Comparison of ENCODE assay signal across 8 cellular contexts in the genomic region with DNA sequence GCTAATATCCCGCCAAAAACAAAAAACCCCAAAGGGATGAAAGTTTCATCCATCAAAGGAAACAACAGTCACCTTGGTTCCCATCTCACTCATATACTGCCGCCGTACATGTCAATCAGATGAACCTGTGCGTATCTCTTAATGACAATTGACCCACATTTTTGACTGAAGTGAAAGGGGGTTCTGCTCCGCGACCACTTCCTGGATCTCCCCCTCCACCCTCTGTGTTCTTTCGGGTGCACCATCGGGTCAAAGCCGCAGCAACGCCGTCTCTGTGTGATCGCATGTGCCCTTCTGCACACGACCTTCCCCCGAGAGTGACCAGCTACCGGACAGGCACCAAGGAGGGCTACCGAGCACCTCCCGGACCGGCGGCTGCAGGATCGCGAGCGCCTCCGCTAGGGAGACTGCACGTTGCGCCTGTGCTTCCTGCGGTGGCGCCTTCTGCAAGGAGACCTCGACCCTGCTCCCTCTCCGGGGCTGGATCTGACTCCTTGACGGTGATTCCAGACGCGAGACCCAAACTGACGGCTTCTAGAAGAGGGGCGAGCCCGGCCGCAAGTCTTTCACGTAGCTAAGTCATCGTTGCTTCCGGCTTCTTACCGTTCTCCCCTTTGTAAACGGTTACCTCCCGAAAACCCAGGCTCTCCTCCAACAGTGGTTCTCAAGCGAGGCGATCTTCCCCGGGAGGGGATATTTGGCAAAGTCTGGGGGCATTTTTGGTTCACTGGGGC. TPM values are rescaled to one million over a fixed set of nuclear protein-coding genes. Genes with fewer than 3 reads are reported as not detected.
DNase-seq lines count a peak whose midpoint lies in the region; ATAC-seq and TF ChIP-seq lines count a peak whose summit lies in the region.
"Not testable (repeated sequence)": the region's sequence is repeated elsewhere in the genome, so short reads cannot be mapped to it uniquely, and the experiment has no call there.

No MANE protein-coding gene starts in this region.

- H3K27me3 Mint-ChIP-seq in activated T-helper 17 cell treated with anti-CD3 and anti-CD28 coated beads, Interleukin-2, amount 50 U/mL, for 72 hours: not testable (repeated sequence)

- not testable (repeated sequence) for TF ChIP-seq CTCF in epithelial cell of esophagus (IDR thresholded peaks at IDR 0.05; ENCODE audit: insufficient read depth, low read depth, low read length, missing control alignments); lower lobe of right lung (IDR thresholded peaks at IDR 0.05)
- peak in 1 of 5 experiments; percentile 35 for TF ChIP-seq CTCF in gastrocnemius medialis (IDR thresholded peaks at IDR 0.05 in 4 of 5, conservative IDR thresholded peaks at IDR 0.05 in 1 of 5)

- not testable (repeated sequence) for H2AFZ ChIP-seq in ACC112 (ENCODE audit: low read length, unreplicated experiment)

- in situ Hi-C loops in gastrocnemius medialis (cut with MboI; ENCODE audit: low sequenced_read_pairs in 4 of 4): not testable (repeated sequence)

- H3K36me3 Mint-ChIP-seq in activated T-helper 17 cell treated with anti-CD3 and anti-CD28 coated beads, Interleukin-2, amount 50 U/mL, for 72 hours (ENCODE audit: low read depth): peaks cover 16% of the 10 kb centered on the region

- peak overlapping the region; percentile 84 for H3K9ac ChIP-seq in NT2/D1 (ENCODE audit: insufficient read length, low read depth)

- H3K79me2 ChIP-seq in ACC112 (ENCODE audit: control insufficient read depth, insufficient read depth, low read length, unreplicated experiment): not testable (repeated sequence)

- ATAC-seq in GM19328 (IDR thresholded peaks at IDR 0.05; ENCODE audit: unreplicated experiment) (peak; percentile 26), HG03060 (IDR thresholded peaks at IDR 0.05; ENCODE audit: low read depth, unreplicated experiment) (peak; percentile 3), lower lobe of right lung (peak; percentile 67 to 75), gastrocnemius medialis (peak; percentile 62 to 77)
- ATAC-seq in activated T-helper 17 cell treated with anti-CD3 and anti-CD28 coated beads, Interleukin-2, amount 50 U/mL, for 72 hours (replicated peaks): peak; percentile 41

- not testable (repeated sequence) for DNase-seq in NT2/D1 (ENCODE audit: low read depth, low spot score); epithelial cell of esophagus (ENCODE audit: low read depth); lower lobe of right lung
- peak in 1 of 2 donors; percentile 41 for DNase-seq in gastrocnemius medialis

- H3K36me3 ChIP-seq in ACC112 (ENCODE audit: insufficient read depth, low read length); lower lobe of right lung; gastrocnemius medialis: not testable (repeated sequence)
- H3K36me3 ChIP-seq in NT2/D1 (ENCODE audit: insufficient read depth, insufficient read length, low read length): peaks cover 11% of the 10 kb centered on the region

- not testable (repeated sequence) for H3K9me3 Mint-ChIP-seq in activated T-helper 17 cell treated with anti-CD3 and anti-CD28 coated beads, Interleukin-2, amount 50 U/mL, for 72 hours

- H3K27ac Mint-ChIP-seq in activated T-helper 17 cell treated with anti-CD3 and anti-CD28 coated beads, Interleukin-2, amount 50 U/mL, for 72 hours: not testable (repeated sequence)

- not testable (repeated sequence) for H3K4me1 ChIP-seq in ACC112 (ENCODE audit: control insufficient read depth, insufficient read depth, low read length, unreplicated experiment); NT2/D1 (ENCODE audit: insufficient read depth, insufficient read length); lower lobe of right lung; gastrocnemius medialis

- TF ChIP-seq POLR2A in gastrocnemius medialis (IDR thresholded peaks at IDR 0.05): not testable (repeated sequence)

- intact Hi-C loops in lower lobe of right lung (cut with DNase I); gastrocnemius medialis (cut with DNase I; ENCODE audit: low total_unique reads): not testable (repeated sequence)

- peak overlapping the region; percentile 79 for H3K4me3 Mint-ChIP-seq in activated T-helper 17 cell treated with anti-CD3 and anti-CD28 coated beads, Interleukin-2, amount 50 U/mL, for 72 hours

- H3K4me3 ChIP-seq in ACC112 (ENCODE audit: low read depth, low read length): peak overlapping the region; percentile 75
- peak overlapping the region; percentile 72 for H3K4me3 ChIP-seq in NT2/D1 (ENCODE audit: insufficient read length, low read depth)
- peak overlapping the region; percentile 52 for H3K4me3 ChIP-seq in epithelial cell of esophagus (ENCODE audit: low read length)
- peak overlapping the region; percentile 53 for H3K4me3 ChIP-seq in lower lobe of right lung
- peak overlapping the region; percentile 61 to 72 (median 68) for H3K4me3 ChIP-seq in gastrocnemius medialis

- not testable (repeated sequence) for H3K9me3 ChIP-seq in NT2/D1 (ENCODE audit: insufficient read depth, low read length); lower lobe of right lung; gastrocnemius medialis

- H3K4me1 Mint-ChIP-seq in activated T-helper 17 cell treated with anti-CD3 and anti-CD28 coated beads, Interleukin-2, amount 50 U/mL, for 72 hours: not testable (repeated sequence)

- H3K27ac ChIP-seq in ACC112 (ENCODE audit: low read depth, low read length); lower lobe of right lung: not testable (repeated sequence)
- H3K27ac ChIP-seq in gastrocnemius medialis: peak overlapping the region in 3 of 4 donors; percentile 89 to 94 (median 93)

- not testable (repeated sequence) for H3K27me3 ChIP-seq in ACC112 (ENCODE audit: insufficient read depth, low read length); NT2/D1 (ENCODE audit: insufficient read depth, insufficient read length); lower lobe of right lung (ENCODE audit: low read depth); gastrocnemius medialis

RNA-seq across cellular contexts. Expression of a gene that starts 5.6 kb away (rescaled TPM):
- total RNA-seq in activated T-helper 17 cell treated with anti-CD3 and anti-CD28 coated beads, Interleukin-2, amount 50 U/mL, for 72 hours: under 1 TPM in 1 of 2 donors, not detected in 1; 0.11 TPM
- total RNA-seq in lower lobe of right lung: not detected
- total RNA-seq in gastrocnemius medialis: under 1 TPM in 1 of 4 donors, not detected in 3; 0.40 TPM

RNA-seq across cellular contexts. Expression of a gene that starts 19.5 kb away (rescaled TPM):
- total RNA-seq in activated T-helper 17 cell treated with anti-CD3 and anti-CD28 coated beads, Interleukin-2, amount 50 U/mL, for 72 hours: 100 to 1,000 TPM; 120 to 228 TPM
- total RNA-seq in lower lobe of right lung: 145 TPM
- total RNA-seq in gastrocnemius medialis: 10 to 100 TPM; 10.3 to 43.0 (median 20.9) TPM

RNA-seq across cellular contexts. Expression of a gene that starts 34.4 kb away (rescaled TPM):
- 10 to 100 TPM; 39.1 to 46.1 TPM for total RNA-seq in activated T-helper 17 cell treated with anti-CD3 and anti-CD28 coated beads, Interleukin-2, amount 50 U/mL, for 72 hours
- total RNA-seq in lower lobe of right lung (44.6 TPM), gastrocnemius medialis (10 to 100 TPM; 49.1 to 67.4 (median 58.3) TPM)

Comparison
In these comparisons a context has a peak if more than half of its experiments do, and no peak if none do; other contexts are left out.
1. ATAC-seq: peak in every context shown above with its lines; median percentile 71 in lower lobe of right lung; 70 in gastrocnemius medialis; 41 in activated T-helper 17 cell treated with anti-CD3 and anti-CD28 coated beads, Interleukin-2, amount 50 U/mL, for 72 hours; 26 in GM19328; 3 in HG03060.